In the genomic region with DNA sequence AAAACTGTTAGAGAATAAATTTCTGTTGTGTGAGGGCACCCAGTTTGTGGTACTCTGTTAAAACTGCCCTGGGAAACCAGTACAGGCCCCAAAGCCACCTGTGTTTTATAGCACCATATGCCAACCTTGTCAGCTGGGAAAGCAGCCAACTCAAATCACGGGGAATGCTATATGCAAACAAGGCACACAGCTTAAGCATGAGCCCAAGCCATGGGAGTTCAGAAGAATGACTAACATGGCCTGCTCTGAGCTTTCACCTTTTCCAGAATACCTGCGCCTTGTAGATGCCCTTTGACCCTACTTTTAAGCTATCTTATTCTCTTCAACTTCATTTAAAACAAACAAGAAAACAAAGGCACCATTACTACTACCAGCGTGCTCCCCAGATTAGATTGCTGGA, we compare ENCODE assay signal across 11 cellular contexts. TPM values are rescaled to one million over a fixed set of nuclear protein-coding genes. Genes with fewer than 3 reads are reported as not detected.
DNase-seq lines count a peak whose midpoint lies in the region; ATAC-seq and TF ChIP-seq lines count a peak whose summit lies in the region.
"Had no signal": no experiment of that assay in that cellular context is flagged by ENCODE, and none has a peak within 500 bp of the region (broad histone marks: within the 10 kb centered on the region; RNA-seq: fewer than 3 reads in every experiment).

No MANE protein-coding gene starts in this region.

- no peak overlapping the region for H3K4me3 ChIP-seq in tibial nerve
- H3K4me3 ChIP-seq: uterus had no signal

- no peaks in the 10 kb centered on the region for H3K9me3 ChIP-seq in tibial nerve
- H3K9me3 ChIP-seq: uterus had no signal

- no peak for TF ChIP-seq CTCF in tibial nerve (IDR thresholded peaks at IDR 0.05)

- peak overlapping the region; percentile 81 for H3K27ac Mint-ChIP-seq in memory B cell

- no peaks in the 10 kb centered on the region for H3K36me3 ChIP-seq in tibial nerve
- H3K36me3 ChIP-seq: uterus had no signal

- no peak overlapping the region for H3K27ac ChIP-seq in tibial nerve
- H3K27ac ChIP-seq: uterus had no signal

- intact Hi-C loops in sciatic nerve (cut with DNase I) = no loop called here
- intact Hi-C loops in left ventricle myocardium superior (cut with micrococcal nuclease) = no loop called here

- peaks cover 6% of the 10 kb centered on the region for H3K9me3 Mint-ChIP-seq in memory B cell

- 68 to 78% methylated on average over 3 of the region's 3 CpGs for WGBS in tibial nerve, 2 donors

- no peak overlapping the region for H3K4me3 Mint-ChIP-seq in memory B cell
- H3K4me3 Mint-ChIP-seq: CD14-positive monocyte had no signal

- H3K4me1 ChIP-seq in tibial nerve = peaks cover 0 to 4% (median 0%) of the 10 kb centered on the region in 4 donors
- H3K4me1 ChIP-seq: uterus had no signal

- H3K4me1 Mint-ChIP-seq in memory B cell = peaks cover 10% of the 10 kb centered on the region

- H3K27me3 ChIP-seq in tibial nerve = no peaks in the 10 kb centered on the region
- H3K27me3 ChIP-seq: uterus had no signal

- peak; percentile 62 for DNase-seq in DMS53 treated with DMSO at 0.1 percent for 48 hours (lab: John Stamatoyannopoulos, UW; ENCODE audit: unreplicated experiment)
- peak; percentile 63 for DNase-seq in NCI-H2029 (lab: John Stamatoyannopoulos, UW)
- DNase-seq in RPMI8226 = peak; percentile 76
- no peak for DNase-seq in memory B cell (ENCODE audit: low spot score in 2 of 2)
- no peak for DNase-seq in sciatic nerve (ENCODE audit: low spot score)
- DNase-seq in tibial nerve (ENCODE audit: low spot score in 2 of 2) = no peak
- no peak for DNase-seq in left ventricle myocardium superior
- no peak for DNase-seq in superior temporal gyrus (ENCODE audit: extremely low spot score)
- DNase-seq: uterus had no signal

- no peaks in the 10 kb centered on the region for H3K27me3 Mint-ChIP-seq in memory B cell

- ATAC-seq in memory B cell (ENCODE audit: low read depth) (no peak), sciatic nerve (no peak), left ventricle myocardium superior (no peak)
- ATAC-seq: HCT116 had no signal

- TF ChIP-seq POLR2A in tibial nerve (IDR thresholded peaks at IDR 0.05) = no peak

- peaks cover 4% of the 10 kb centered on the region for H3K36me3 Mint-ChIP-seq in memory B cell
- H3K36me3 Mint-ChIP-seq: CD14-positive monocyte had no signal

- no peak for TF ChIP-seq EP300 in tibial nerve (IDR thresholded peaks at IDR 0.05)

RNA-seq across cellular contexts. Expression of gene SLC25A13, which starts 5.5 kb away (rescaled TPM):
- total RNA-seq in sciatic nerve (33.5 TPM), tibial nerve (10 to 100 TPM; 22.2 to 42.2 (median 29.6) TPM), left ventricle myocardium superior (13.7 TPM)

Comparison
In these comparisons a context has a peak if more than half of its experiments do, and no peak if none do; other contexts are left out.
1. DNase-seq: peak in DMS53 treated with DMSO at 0.1 percent for 48 hours (single experiment), NCI-H2029 (single experiment) and RPMI8226 (single experiment); none in memory B cell (0 of 2), sciatic nerve (single experiment), tibial nerve (0 of 2), left ventricle myocardium superior (single experiment) and superior temporal gyrus (single experiment).